Comparison of ENCODE assay signal across 13 cellular contexts in the genomic region with DNA sequence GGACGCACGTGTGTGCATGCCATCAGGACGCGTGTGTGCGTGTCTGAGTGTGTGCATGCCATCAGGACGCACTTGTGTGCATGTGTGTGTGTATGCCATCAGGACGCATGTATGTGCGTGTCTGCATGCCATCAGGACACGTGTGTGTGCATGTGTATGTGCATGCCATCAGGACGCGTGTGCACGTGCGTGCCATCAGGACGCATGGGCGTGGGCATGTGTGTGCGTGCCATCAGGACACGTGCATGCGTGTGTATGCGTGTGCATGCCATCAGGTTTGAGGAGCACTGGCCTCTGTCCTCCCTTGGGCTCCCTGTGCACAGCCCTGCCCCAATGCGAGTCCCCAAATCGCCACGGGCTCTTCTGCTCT. TPM values are rescaled to one million over a fixed set of nuclear protein-coding genes. Genes with fewer than 3 reads are reported as not detected.
DNase-seq lines count a peak whose midpoint lies in the region; ATAC-seq, FAIRE-seq and TF ChIP-seq lines count a peak whose summit lies in the region.
"Had no signal": no experiment of that assay in that cellular context is flagged by ENCODE, and none has a peak within 500 bp of the region (broad histone marks: within the 10 kb centered on the region; RNA-seq: fewer than 3 reads in every experiment).

No MANE protein-coding gene starts in this region.

- H3K9me3 ChIP-seq in BLaER1 (no peaks in the 10 kb centered on the region; the same call in 1 of the 2 replicates), IMR-90 (ENCODE audit: control insufficient read depth, insufficient read depth, low read length) (no peaks in the 10 kb centered on the region), keratinocyte (ENCODE audit: control insufficient read depth, low read depth, low read length) (no peaks in the 10 kb centered on the region)

- H2AK5ac ChIP-seq in IMR-90 (ENCODE audit: low read depth, low read length): peak overlapping the region; percentile 17; the same call in 1 of the 2 replicates

- H3K23ac ChIP-seq in IMR-90 (ENCODE audit: low read depth, low read length): no peak overlapping the region; the same call in 1 of the 2 replicates

- H2BK5ac ChIP-seq in IMR-90 (ENCODE audit: low read depth, low read length, poor library complexity, severe bottlenecking): peak overlapping the region; percentile 42

- H2AFZ ChIP-seq in IMR-90 (replicated peaks; ENCODE audit: low read length, poor library complexity): no peak overlapping the region
- H2AFZ ChIP-seq in keratinocyte (ENCODE audit: control insufficient read depth, low read length): no peak overlapping the region

- in situ Hi-C loops in IMR-90 (cut with MboI; ENCODE audit: low sequenced_read_pairs): no loop called here

- no peak for TF ChIP-seq RAD21 in IMR-90 (IDR thresholded peaks at IDR 0.05; ENCODE audit: low read length)

- intact Hi-C loops in IMR-90 (cut with micrococcal nuclease): no loop called here

- peak overlapping the region; percentile 59; the same call in 1 of the 2 replicates for H3K9ac ChIP-seq in BLaER1
- no peak overlapping the region for H3K9ac ChIP-seq in IMR-90 (ENCODE audit: low read depth, low read length)
- H3K9ac ChIP-seq in keratinocyte (ENCODE audit: control insufficient read depth, extremely low read depth, insufficient read depth, low read length): no peak overlapping the region

- H3K27me3 ChIP-seq in BLaER1 (no peaks in the 10 kb centered on the region), IMR-90 (ENCODE audit: control insufficient read depth, insufficient read depth, low read length) (no peaks in the 10 kb centered on the region), keratinocyte (ENCODE audit: control insufficient read depth, extremely low read depth, insufficient read depth, low read length) (no peaks in the 10 kb centered on the region)

- dilution Hi-C loops in IMR-90 (cut with HindIII; ENCODE audit: low sequenced_read_pairs, unreplicated experiment) (no loop called here), keratinocyte (cut with MboI; ENCODE audit: extremely low pct_ligation_motif_present, low sequenced_read_pairs) (no loop called here)

- no peak overlapping the region for H3K14ac ChIP-seq in IMR-90 (replicated peaks; ENCODE audit: low read depth, low read length)

- H3K27ac ChIP-seq in BLaER1: peak overlapping the region; percentile 65; the same call in 1 of the 2 replicates
- 0 out of 2 replicates have a peak overlapping the region, but pooled peaks have one; percentile 16 for H3K27ac ChIP-seq in IMR-90 (ENCODE audit: insufficient read depth, low read length)
- peak overlapping the region; percentile 10 for H3K27ac ChIP-seq in keratinocyte (ENCODE audit: control insufficient read depth, insufficient read depth, low read length)

- CTCF ChIA-PET in IMR-90 (lab: Yijun Ruan, JAX): no interaction called here

- no peak overlapping the region for H4K5ac ChIP-seq in IMR-90 (ENCODE audit: low read depth, low read length)

- no peak for ATAC-seq in IMR-90 (ENCODE audit: low read depth)

- H2AK9ac ChIP-seq in IMR-90 (replicated peaks; ENCODE audit: low read depth, low read length, poor library complexity): peak overlapping the region; percentile 65

- peak overlapping the region; percentile 32; the same call in 1 of the 2 replicates for H4K91ac ChIP-seq in IMR-90 (ENCODE audit: insufficient read depth, low read depth, low read length)

- FAIRE-seq in keratinocyte (lab: Jason Lieb, UNC): no peak
- FAIRE-seq: A204.1, GM12892 had no signal

- H3K4me1 ChIP-seq in BLaER1 (peaks cover 92% of the 10 kb centered on the region), IMR-90 (ENCODE audit: control insufficient read depth, insufficient read depth, low read length) (peaks cover 30% of the 10 kb centered on the region), keratinocyte (ENCODE audit: control insufficient read depth, extremely low read depth, insufficient read depth, low read length) (peaks cover 11% of the 10 kb centered on the region)

- H3K4ac ChIP-seq in IMR-90 (ENCODE audit: low read depth, low read length): peak overlapping the region; percentile 3; the same call in 1 of the 2 replicates

- H4K20me1 ChIP-seq in BLaER1: peaks cover 90% of the 10 kb centered on the region
- H4K20me1 ChIP-seq in IMR-90 (ENCODE audit: insufficient read depth, low read length): peaks cover 10% of the 10 kb centered on the region
- H4K20me1 ChIP-seq in keratinocyte (ENCODE audit: control insufficient read depth, extremely low read depth, insufficient read depth, low read length): peaks cover 16% of the 10 kb centered on the region

- peaks cover 25 to 76% of the 10 kb centered on the region in 2 experiments for H3K79me1 ChIP-seq in IMR-90 (ENCODE audit: low read depth in 1 of 2, low read length in 2 of 2)

- TF ChIP-seq CTCF in IMR-90 (conservative IDR thresholded peaks at IDR 0.05; ENCODE audit: low read depth, low read length): no peak
- TF ChIP-seq CTCF in keratinocyte (optimal IDR thresholded peaks at IDR 0.05 in 1 of 3, IDR thresholded peaks at IDR 0.05 in 1 of 3, conservative IDR thresholded peaks at IDR 0.05 in 1 of 3; ENCODE audit: extremely low read depth in 1 of 3, insufficient read depth in 2 of 3, low read length in 3 of 3): no peak

- peak overlapping the region; percentile 50; the same call in 1 of the 3 replicates for H2BK15ac ChIP-seq in IMR-90 (ENCODE audit: low read depth, low read length)

- H3K18ac ChIP-seq in IMR-90 (ENCODE audit: low read depth, low read length): no peak overlapping the region

- 97% methylated on average over 17 of the region's 22 CpGs; no CpG with 5 or more reads in 1 of the 2 experiments for whole genome bisulfite sequencing in IMR-90 (ENCODE audit: extremely low coverage in 2 of 2, insufficient read length in 1 of 2), 2 experiments

- no peak for TF ChIP-seq POLR2A in IMR-90 (IDR thresholded peaks at IDR 0.05; ENCODE audit: low read depth, low read length)

- no peak overlapping the region; the same call in 1 of the 2 replicates for H2BK120ac ChIP-seq in IMR-90 (ENCODE audit: low read depth, low read length)

- H3K9me1 ChIP-seq in IMR-90 (ENCODE audit: insufficient read depth, low read length) (peaks cover 25% of the 10 kb centered on the region), keratinocyte (ENCODE audit: control insufficient read depth, extremely low read depth, insufficient read depth, low read length) (no peaks in the 10 kb centered on the region)

- H2BK20ac ChIP-seq in IMR-90 (ENCODE audit: low read depth, low read length): no peak overlapping the region

- H3K56ac ChIP-seq in IMR-90 (ENCODE audit: extremely low read depth, insufficient read depth, low read length): no peak overlapping the region

- no peak overlapping the region for H3K4me3 ChIP-seq in BLaER1
- no peak overlapping the region for H3K4me3 ChIP-seq in IMR-90 (ENCODE audit: insufficient read depth, low read depth, low read length)
- no peak overlapping the region for H3K4me3 ChIP-seq in keratinocyte (ENCODE audit: control insufficient read depth in 2 of 3, extremely low read depth in 1 of 3, insufficient read depth in 2 of 3, low read depth in 1 of 3, low read length in 3 of 3)

- peak overlapping the region in 1 of 2 experiments; percentile 4; a peak in 1 of 4 replicates for H4K8ac ChIP-seq in IMR-90 (ENCODE audit: low read depth in 2 of 2, low read length in 2 of 2)

- peaks cover 7% of the 10 kb centered on the region for H3K79me2 ChIP-seq in keratinocyte (ENCODE audit: control insufficient read depth, insufficient read depth, low read length)

- H3K36me3 ChIP-seq in BLaER1 (peaks cover 63% of the 10 kb centered on the region), IMR-90 (ENCODE audit: control insufficient read depth, insufficient read depth, low read length) (peaks cover 72% of the 10 kb centered on the region), keratinocyte (ENCODE audit: control insufficient read depth in 2 of 2, extremely low read depth in 1 of 2, insufficient read depth in 2 of 2, low read length in 2 of 2) (peaks cover 40 to 47% of the 10 kb centered on the region in 2 experiments)

- H3K4me2 ChIP-seq in BLaER1 (peak overlapping the region; percentile 80), IMR-90 (ENCODE audit: low read depth, low read length) (no peak overlapping the region), keratinocyte (ENCODE audit: control insufficient read depth, extremely low read depth, insufficient read depth, low read depth, low read length) (no peak overlapping the region)

- DNase-seq in IMR-90: no peak
- no peak for DNase-seq in keratinocyte (ENCODE audit: low read depth, low spot score)
- DNase-seq in DMS114 treated with DMSO at 0.1 percent for 48 hours (lab: John Stamatoyannopoulos, UW; ENCODE audit: unreplicated experiment): no peak
- no peak for DNase-seq in occipital lobe (lab: John Stamatoyannopoulos, UW)
- no peak for DNase-seq in cortex of kidney (lab: John Stamatoyannopoulos, UW)
- DNase-seq: CD4-positive, CD25-positive, alpha-beta regulatory T cell; MM.1S; NCI-H1105 treated with DMSO at 0.1 percent for 48 hours; NCI-H187; NCI-H69 had no signal

- POLR2A ChIA-PET in IMR-90 (lab: Charles Lee; ENCODE audit: unreplicated experiment): no interaction called here

- BruUV-seq in IMR-90 (replicated peaks; lab: Mats Ljungman, UMichigan): no TSS peak

RNA-seq across cellular contexts. Expression of a gene that starts 12.6 kb away (rescaled TPM):
- total RNA-seq in IMR-90 (2012; rRNA removed) (0.36 TPM in 1 of 2 replicates, not detected in the other), occipital lobe (not detected)
- polyA plus RNA-seq in IMR-90 (2012; rRNA removed) (1.1 and 2.6 TPM in 2 replicates), keratinocyte (0.15 to 0.46 TPM (median 0.18 TPM) in 3 replicates)
- polyA plus RNA-seq in IMR-90 (2012; cell fraction: cytosol; rRNA removed): 0.65 and 0.84 TPM in 2 replicates
- polyA plus RNA-seq in IMR-90 (2012; cell fraction: nucleus; rRNA removed; ENCODE audit: low replicate concordance): 8.4 and 27.4 TPM in 2 replicates
- polyA plus RNA-seq in keratinocyte (2011; ENCODE audit: low read depth): not detected
- 0.14 TPM in 1 of 2 replicates, not detected in the other for polyA plus RNA-seq in keratinocyte (2011; cell fraction: cytosol; rRNA removed)
- polyA plus RNA-seq in keratinocyte (2011; cell fraction: nucleus; rRNA removed): 1.1 and 1.2 TPM in 2 replicates
- polyA plus RNA-seq in keratinocyte (2012; ENCODE audit: low replicate concordance): 0.26 and 1.9 TPM in 2 replicates
- not detected in 3 replicates for polyA minus RNA-seq in keratinocyte
- polyA minus RNA-seq in keratinocyte (2011; cell fraction: cytosol; rRNA and poly(A)+ RNA removed): not detected
- polyA minus RNA-seq in keratinocyte (2011; cell fraction: nucleus; rRNA and poly(A)+ RNA removed): not detected in 2 replicates

RNA-seq across cellular contexts. Expression of a gene that starts 14.6 kb away (rescaled TPM):
- total RNA-seq in IMR-90 (2012; rRNA removed) (20.3 and 20.6 TPM in 2 replicates), occipital lobe (39.6 TPM)
- polyA plus RNA-seq in IMR-90 (2012; rRNA removed) (62.3 and 67.5 TPM in 2 replicates), keratinocyte (18.2 to 37.3 TPM (median 27.0 TPM) in 3 replicates)
- polyA plus RNA-seq in IMR-90 (2012; cell fraction: cytosol; rRNA removed): 55.5 and 69.4 TPM in 2 replicates
- polyA plus RNA-seq in IMR-90 (2012; cell fraction: nucleus; rRNA removed; ENCODE audit: low replicate concordance): 93.5 and 102 TPM in 2 replicates
- polyA plus RNA-seq in keratinocyte (2011; ENCODE audit: low read depth): 56.0 TPM
- polyA plus RNA-seq in keratinocyte (2011; cell fraction: cytosol; rRNA removed): 30.3 and 35.2 TPM in 2 replicates
- polyA plus RNA-seq in keratinocyte (2011; cell fraction: nucleus; rRNA removed): 31.1 and 36.6 TPM in 2 replicates
- 35.9 and 38.4 TPM in 2 replicates for polyA plus RNA-seq in keratinocyte (2012; ENCODE audit: low replicate concordance)
- 4.7 to 17.3 TPM (median 10.2 TPM) in 3 replicates for polyA minus RNA-seq in keratinocyte
- polyA minus RNA-seq in keratinocyte (2011; cell fraction: cytosol; rRNA and poly(A)+ RNA removed): 30.3 TPM
- polyA minus RNA-seq in keratinocyte (2011; cell fraction: nucleus; rRNA and poly(A)+ RNA removed): 13.8 and 16.6 TPM in 2 replicates

RNA-seq across cellular contexts. Expression of a gene that starts 21.1 kb away (rescaled TPM):
- total RNA-seq in IMR-90 (2012; rRNA removed) (0.18 and 0.28 TPM in 2 replicates), occipital lobe (2.2 TPM)
- polyA plus RNA-seq in IMR-90 (2012; rRNA removed) (3.7 and 4.4 TPM in 2 replicates), keratinocyte (0.08 to 0.32 TPM (median 0.16 TPM) in 3 replicates)
- polyA plus RNA-seq in IMR-90 (2012; cell fraction: cytosol; rRNA removed): 1.7 and 3.1 TPM in 2 replicates
- polyA plus RNA-seq in IMR-90 (2012; cell fraction: nucleus; rRNA removed; ENCODE audit: low replicate concordance): 45.3 and 115 TPM in 2 replicates
- polyA plus RNA-seq in keratinocyte (2011; ENCODE audit: low read depth): 0.16 TPM
- polyA plus RNA-seq in keratinocyte (2011; cell fraction: cytosol; rRNA removed): 0.04 and 0.05 TPM in 2 replicates
- polyA plus RNA-seq in keratinocyte (2011; cell fraction: nucleus; rRNA removed): 0.94 and 1.3 TPM in 2 replicates
- 0.44 and 0.93 TPM in 2 replicates for polyA plus RNA-seq in keratinocyte (2012; ENCODE audit: low replicate concordance)
- polyA minus RNA-seq in keratinocyte: not detected in 3 replicates
- not detected for polyA minus RNA-seq in keratinocyte (2011; cell fraction: cytosol; rRNA and poly(A)+ RNA removed)
- polyA minus RNA-seq in keratinocyte (2011; cell fraction: nucleus; rRNA and poly(A)+ RNA removed): 0.32 and 0.39 TPM in 2 replicates
- polyA plus RNA-seq: CD4-positive, CD25-positive, alpha-beta regulatory T cell had no signal

RNA-seq across cellular contexts. Expression of a gene that starts 27.1 kb away (rescaled TPM):
- 12.2 and 18.3 TPM in 2 replicates for total RNA-seq in IMR-90 (2012; rRNA removed)
- polyA plus RNA-seq in IMR-90 (2012; rRNA removed): 23.0 and 29.2 TPM in 2 replicates
- polyA plus RNA-seq in IMR-90 (2012; cell fraction: cytosol; rRNA removed): 24.3 and 37.0 TPM in 2 replicates
- 10.2 and 16.5 TPM in 2 replicates for polyA plus RNA-seq in IMR-90 (2012; cell fraction: nucleus; rRNA removed; ENCODE audit: low replicate concordance)
- polyA plus RNA-seq in keratinocyte: 6.8 to 9.5 TPM (median 7.8 TPM) in 3 replicates
- 1.5 TPM for polyA plus RNA-seq in keratinocyte (2011; ENCODE audit: low read depth)
- polyA plus RNA-seq in keratinocyte (2011; cell fraction: cytosol; rRNA removed): 4.8 and 9.2 TPM in 2 replicates
- 10.3 and 10.8 TPM in 2 replicates for polyA plus RNA-seq in keratinocyte (2011; cell fraction: nucleus; rRNA removed)
- polyA plus RNA-seq in keratinocyte (2012; ENCODE audit: low replicate concordance): 7.0 and 11.0 TPM in 2 replicates
- 2.8 to 3.5 TPM (median 2.8 TPM) in 3 replicates for polyA minus RNA-seq in keratinocyte
- polyA minus RNA-seq in keratinocyte (2011; cell fraction: cytosol; rRNA and poly(A)+ RNA removed): 9.2 TPM
- polyA minus RNA-seq in keratinocyte (2011; cell fraction: nucleus; rRNA and poly(A)+ RNA removed): 7.2 and 7.4 TPM in 2 replicates
- total RNA-seq in occipital lobe: 27.1 TPM

RNA-seq across cellular contexts. Expression of a gene that starts 27.3 kb away (rescaled TPM):
- 57.0 and 69.4 TPM in 2 replicates for total RNA-seq in IMR-90 (2012; rRNA removed)
- 250 and 252 TPM in 2 replicates for polyA plus RNA-seq in IMR-90 (2012; rRNA removed)
- polyA plus RNA-seq in IMR-90 (2012; cell fraction: cytosol; rRNA removed): 292 and 384 TPM in 2 replicates
- polyA plus RNA-seq in IMR-90 (2012; cell fraction: nucleus; rRNA removed; ENCODE audit: low replicate concordance): 224 and 287 TPM in 2 replicates
- polyA plus RNA-seq in keratinocyte: 63.5 to 103 TPM (median 66.3 TPM) in 3 replicates
- polyA plus RNA-seq in keratinocyte (2011; ENCODE audit: low read depth): 139 TPM
- polyA plus RNA-seq in keratinocyte (2011; cell fraction: cytosol; rRNA removed): 50.4 and 107 TPM in 2 replicates
- 118 and 153 TPM in 2 replicates for polyA plus RNA-seq in keratinocyte (2011; cell fraction: nucleus; rRNA removed)
- polyA plus RNA-seq in keratinocyte (2012; ENCODE audit: low replicate concordance): 74.7 and 112 TPM in 2 replicates
- 25.3 to 111 TPM (median 27.8 TPM) in 3 replicates for polyA minus RNA-seq in keratinocyte
- 104 TPM for polyA minus RNA-seq in keratinocyte (2011; cell fraction: cytosol; rRNA and poly(A)+ RNA removed)
- 91.0 and 91.9 TPM in 2 replicates for polyA minus RNA-seq in keratinocyte (2011; cell fraction: nucleus; rRNA and poly(A)+ RNA removed)
- 18.4 TPM for total RNA-seq in occipital lobe

Comparison
In these comparisons a context has a peak if more than half of its experiments do, and no peak if none do; other contexts are left out.
1. H3K27ac ChIP-seq: peak in every context shown above with its lines; median percentile 65 in BLaER1; 16 in IMR-90; 10 in keratinocyte.